Comparison of ENCODE assay signal across 10 cellular contexts in the genomic region with DNA sequence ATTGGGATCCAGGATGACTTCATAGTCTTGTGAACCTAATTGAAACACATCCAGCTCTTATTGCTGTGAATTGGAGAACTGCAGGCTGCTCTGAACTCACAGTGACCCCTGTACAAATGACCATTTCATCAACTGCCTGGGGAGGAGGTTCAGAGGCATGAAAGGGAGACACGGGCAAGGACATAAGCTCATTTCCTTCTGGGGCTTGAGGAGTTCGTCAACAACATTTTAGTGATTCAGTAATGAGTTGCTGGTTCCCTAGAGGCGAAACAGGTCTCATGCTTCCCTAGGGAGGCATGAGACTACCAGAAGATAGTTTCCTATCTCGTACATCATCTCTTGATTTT.
A peak's percentile ranks its signal among the peaks of the same experiment; 100 is the strongest.
DNase-seq lines count a peak whose midpoint lies in the region; ATAC-seq, FAIRE-seq and TF ChIP-seq lines count a peak whose summit lies in the region.
"Had no signal": no experiment of that assay in that cellular context is flagged by ENCODE, and none has a peak within 500 bp of the region (broad histone marks: within the 10 kb centered on the region; RNA-seq: fewer than 3 reads in every experiment).

No MANE protein-coding gene starts in this region.

- no peak overlapping the region for H4K5ac ChIP-seq in mesendoderm (ENCODE audit: low read length)

- TF ChIP-seq EP300 in HepG2 (IDR thresholded peaks at IDR 0.05; ENCODE audit: low read depth in 2 of 2, low read length in 2 of 2), result no peak
- TF ChIP-seq EP300 in HepG2 (CRISPR knock-in tag; IDR thresholded peaks at IDR 0.05; ENCODE audit: borderline replicate concordance), result no peak

- no peak overlapping the region for H3K9ac ChIP-seq in liver (ENCODE audit: low read depth in 1 of 2, low read length in 2 of 2)
- no peak overlapping the region for H3K9ac ChIP-seq in HepG2 (ENCODE audit: insufficient read depth, low read depth, low read length)
- H3K9ac ChIP-seq in mesendoderm (ENCODE audit: low read length), result no peak overlapping the region

- H3K79me2 ChIP-seq in HepG2 (ENCODE audit: insufficient read depth, low read length), result no peaks in the 10 kb centered on the region
- no peaks in the 10 kb centered on the region for H3K79me2 ChIP-seq in mesendoderm (ENCODE audit: control insufficient read depth, insufficient read depth, low read length)

- DNase-seq in HepG2 (ENCODE audit: low spot score), result no peak
- DNase-seq in breast epithelium (ENCODE audit: low spot score in 2 of 2), result peak in 1 of 2 donors; percentile 31
- no peak for DNase-seq in lung (ENCODE audit: low spot score)
- peak; percentile 52 to 62 for DNase-seq in uterus
- no peak for DNase-seq in COLO668 (lab: John Stamatoyannopoulos, UW; ENCODE audit: unreplicated experiment)
- no peak for DNase-seq in mesendoderm
- no peak for DNase-seq in activated naive CD4-positive, alpha-beta T cell treated with anti-CD3 and anti-CD28 coated beads, Interleukin-2, amount 50 U/mL, for 16 hours
- DNase-seq: NCI-H1105 had no signal

- H2AFZ ChIP-seq in HepG2 (ENCODE audit: low read length), result no peak overlapping the region

- POLR2A ChIA-PET in HepG2 (lab: Yijun Ruan, JAX), result no interaction called here

- no peaks in the 10 kb centered on the region for H3K79me1 ChIP-seq in mesendoderm (ENCODE audit: low read length)

- H2BK120ac ChIP-seq in mesendoderm (ENCODE audit: low read depth, low read length), result no peak overlapping the region

- CTCF ChIA-PET in HepG2 (lab: Yijun Ruan, JAX; ENCODE audit: low intra/inter-chr PET ratio, low total read pairs), result no interaction called here

- TF ChIP-seq RAD21 in liver (IDR thresholded peaks at IDR 0.05) (peak; percentile 16 to 33), HepG2 (CRISPR knock-in tag; IDR thresholded peaks at IDR 0.05) (no peak)

- no peak overlapping the region for H2BK5ac ChIP-seq in mesendoderm (ENCODE audit: low read length)

- H2AK5ac ChIP-seq in mesendoderm (ENCODE audit: low read length), result no peak overlapping the region

- H3K4me1 ChIP-seq in liver (ENCODE audit: control insufficient read depth in 4 of 4, insufficient read depth in 4 of 4, low read length in 3 of 4), result no peaks in the 10 kb centered on the region
- H3K4me1 ChIP-seq in HepG2 (ENCODE audit: insufficient read depth, low read length), result no peaks in the 10 kb centered on the region
- peaks cover 9 to 13% of the 10 kb centered on the region in 2 donors for H3K4me1 ChIP-seq in breast epithelium
- peaks cover 8 to 16% of the 10 kb centered on the region in 2 donors for H3K4me1 ChIP-seq in lung (ENCODE audit: control insufficient read depth in 2 of 2, insufficient read depth in 2 of 2, low read length in 2 of 2)
- peaks cover 14 to 15% of the 10 kb centered on the region in 2 donors for H3K4me1 ChIP-seq in uterus
- no peaks in the 10 kb centered on the region for H3K4me1 ChIP-seq in mesendoderm (ENCODE audit: control insufficient read depth, low read depth, low read length)

- H3K9me3 ChIP-seq in liver (ENCODE audit: control insufficient read depth in 4 of 4, low read length in 3 of 4), result no peaks in the 10 kb centered on the region
- H3K9me3 ChIP-seq in HepG2 (ENCODE audit: low read length), result no peaks in the 10 kb centered on the region
- no peaks in the 10 kb centered on the region for H3K9me3 ChIP-seq in breast epithelium
- H3K9me3 ChIP-seq in lung (ENCODE audit: control insufficient read depth in 2 of 2, insufficient read depth in 1 of 2, low read length in 1 of 2), result no peaks in the 10 kb centered on the region
- H3K9me3 ChIP-seq in uterus, result no peaks in the 10 kb centered on the region

- peak overlapping the region; percentile 19 to 59 for H3K27ac ChIP-seq in liver (ENCODE audit: low read depth in 1 of 2, low read length in 2 of 2)
- no peak overlapping the region for H3K27ac ChIP-seq in HepG2 (ENCODE audit: extremely low read length, insufficient read depth, low read length)
- peak overlapping the region; percentile 85 to 86 for H3K27ac ChIP-seq in breast epithelium
- H3K27ac ChIP-seq in lung (ENCODE audit: low read depth in 1 of 2, low read length in 1 of 2), result peak overlapping the region; percentile 72 to 86
- peak overlapping the region; percentile 77 to 85 for H3K27ac ChIP-seq in uterus
- H3K27ac ChIP-seq in mesendoderm (ENCODE audit: low read depth, low read length), result no peak overlapping the region

- no peak overlapping the region for H3K23ac ChIP-seq in mesendoderm (ENCODE audit: low read length)

- no peak overlapping the region for H3K4me2 ChIP-seq in HepG2 (ENCODE audit: low read depth, low read length)
- no peak overlapping the region for H3K4me2 ChIP-seq in mesendoderm (ENCODE audit: low read length)

- H2BK15ac ChIP-seq in mesendoderm (replicated peaks; ENCODE audit: low read depth), result no peak overlapping the region

- H4K20me1 ChIP-seq in HepG2 (ENCODE audit: insufficient read depth, low read length), result no peaks in the 10 kb centered on the region

- H3K27me3 ChIP-seq in liver (ENCODE audit: control insufficient read depth in 4 of 4, insufficient read depth in 4 of 4, low read length in 3 of 4), result peaks cover 0 to 3% (median 0%) of the 10 kb centered on the region in 4 donors
- no peaks in the 10 kb centered on the region for H3K27me3 ChIP-seq in HepG2 (ENCODE audit: control insufficient read depth in 1 of 2, insufficient read depth in 2 of 2, low read length in 2 of 2)
- no peaks in the 10 kb centered on the region for H3K27me3 ChIP-seq in breast epithelium
- H3K27me3 ChIP-seq in lung (ENCODE audit: control insufficient read depth, insufficient read depth), result no peaks in the 10 kb centered on the region
- no peaks in the 10 kb centered on the region for H3K27me3 ChIP-seq in uterus
- H3K27me3 ChIP-seq in mesendoderm (ENCODE audit: insufficient read depth, low read length, poor library complexity), result no peaks in the 10 kb centered on the region

- 71% methylated on average over 4 of the region's 4 CpGs for WGBS in liver
- WGBS in HepG2 (ENCODE audit: low lambda C conversion rate), result 2% methylated on average over 4 of the region's 4 CpGs
- 59 to 60% methylated on average over 4 of the region's 4 CpGs for WGBS in lung, 2 donors
- WGBS in mesendoderm (ENCODE audit: extremely low coverage, insufficient coverage, low lambda C conversion rate), result no CpG with 5 or more reads among the region's 4 CpGs

- intact Hi-C loops in HepG2 (cut with micrococcal nuclease; ENCODE audit: unreplicated experiment), result loop anchor here (10.0 kb wide), 1 partner anchor 156 kb away; no protein-coding TSS in a partner anchor
- intact Hi-C loops in breast epithelium (cut with DNase I; ENCODE audit: low total_unique reads), result no loop called here
- intact Hi-C loops in uterus (cut with DNase I; ENCODE audit: low total_unique reads), result no loop called here

- in situ Hi-C loops in HepG2 (cut with HindIII; ENCODE audit: extremely low pct_ligation_motif_present, low pct_unique_long_range_greater_than_20kb), result loop anchor here (5.0 kb wide), 1 partner anchor 838 kb away; no protein-coding TSS in a partner anchor

- no peak overlapping the region for H3K4ac ChIP-seq in mesendoderm (ENCODE audit: low read depth, low read length)

- no peak overlapping the region for H3K56ac ChIP-seq in mesendoderm (ENCODE audit: low read length)

- H3K36me3 ChIP-seq in liver (ENCODE audit: control insufficient read depth in 4 of 4, insufficient read depth in 3 of 4, low read depth in 1 of 4, low read length in 3 of 4), result no peaks in the 10 kb centered on the region
- no peaks in the 10 kb centered on the region for H3K36me3 ChIP-seq in HepG2 (replicated peaks in 1 of 2; ENCODE audit: control insufficient read depth in 1 of 2, insufficient read depth in 2 of 2, low read length in 2 of 2)
- H3K36me3 ChIP-seq in breast epithelium, result no peaks in the 10 kb centered on the region
- H3K36me3 ChIP-seq in lung (ENCODE audit: control insufficient read depth in 2 of 2, insufficient read depth in 2 of 2, low read length in 2 of 2), result no peaks in the 10 kb centered on the region
- H3K36me3 ChIP-seq in uterus, result no peaks in the 10 kb centered on the region
- no peaks in the 10 kb centered on the region for H3K36me3 ChIP-seq in mesendoderm (ENCODE audit: control insufficient read depth, insufficient read depth, low read length)

- no peak for FAIRE-seq in HepG2 (lab: Jason Lieb, UNC)
- FAIRE-seq: endometrium had no signal

- TF ChIP-seq POLR2A in HepG2 (IDR thresholded peaks at IDR 0.05; ENCODE audit: insufficient read depth in 1 of 2, low read depth in 2 of 2, low read length in 2 of 2) (no peak), breast epithelium (IDR thresholded peaks at IDR 0.05) (no peak), uterus (IDR thresholded peaks at IDR 0.05) (no peak)

- no peak for TF ChIP-seq CTCF in liver (IDR thresholded peaks at IDR 0.05; ENCODE audit: low read depth, low read length, missing input control)
- TF ChIP-seq CTCF in HepG2 (CRISPR knock-in tag; IDR thresholded peaks at IDR 0.05), result no peak
- TF ChIP-seq CTCF in breast epithelium (IDR thresholded peaks at IDR 0.05), result peak in 1 of 3 donors; percentile 9
- no peak for TF ChIP-seq CTCF in lung (IDR thresholded peaks at IDR 0.05; ENCODE audit: control extremely low read depth, extremely low read depth)
- TF ChIP-seq CTCF in uterus (IDR thresholded peaks at IDR 0.05), result peak in 1 of 4 experiments; percentile 5

- H3K4me3 ChIP-seq in liver (ENCODE audit: low read depth in 1 of 3, low read length in 3 of 3) (no peak overlapping the region), HepG2 (replicated peaks in 1 of 3; ENCODE audit: insufficient read depth in 1 of 3, low read depth in 2 of 3, low read length in 3 of 3) (no peak overlapping the region), breast epithelium (no peak overlapping the region), lung (no peak overlapping the region), uterus (no peak overlapping the region), mesendoderm (ENCODE audit: low read length) (no peak overlapping the region)

- BruUV-seq in HepG2 (replicated peaks; lab: Mats Ljungman, UMichigan), result no TSS peak

- H4K8ac ChIP-seq in mesendoderm (ENCODE audit: low read depth, low read length), result no peak overlapping the region

- ATAC-seq in HepG2, result no peak
- peak; percentile 76 for ATAC-seq in lung (ENCODE audit: insufficient read depth, low FRiP score)

- H3K18ac ChIP-seq in mesendoderm (ENCODE audit: low read length), result no peak overlapping the region

TF ChIP-seq in liver, 16 proteins besides CTCF, POLR2A, EP300 and RAD21:
- TF ChIP-seq NR2F2 (IDR thresholded peaks at IDR 0.05) (no peak), SP1 (IDR thresholded peaks at IDR 0.05) (peak; percentile 34), JUND (IDR thresholded peaks at IDR 0.05) (peak in 1 of 2 donors; percentile 6), HNF4A (conservative IDR thresholded peaks at IDR 0.05) (no peak), RXRA (IDR thresholded peaks at IDR 0.05) (peak; percentile 61 to 72)

TF ChIP-seq in HepG2, 621 proteins besides CTCF, POLR2A, EP300 and RAD21:
- TF ChIP-seq ELF4 (CRISPR knock-in tag; IDR thresholded peaks at IDR 0.05; ENCODE audit: borderline replicate concordance) (no peak), ZSCAN29 (CRISPR knock-in tag; conservative IDR thresholded peaks at IDR 0.05) (no peak)

Comparison
In these comparisons a context has a peak if more than half of its experiments do, and no peak if none do; other contexts are left out.
1. H3K27ac ChIP-seq: peak in liver (2 of 2), breast epithelium (2 of 2), lung (2 of 2) and uterus (2 of 2); none in HepG2 (single experiment) and mesendoderm (single experiment).
2. DNase-seq: peak in uterus (2 of 2); none in HepG2 (single experiment), lung (single experiment), COLO668 (single experiment), mesendoderm (single experiment) and activated naive CD4-positive, alpha-beta T cell treated with anti-CD3 and anti-CD28 coated beads, Interleukin-2, amount 50 U/mL, for 16 hours (single experiment).